ENCODE assay signal across 26 cellular contexts in genomic region chr10:13039761-13040160, GRCh38. TPM values are rescaled to one million over a fixed set of nuclear protein-coding genes. Genes with fewer than 3 reads are reported as not detected.
"Had no signal": no experiment of that assay in that cellular context is flagged by ENCODE, and none has a peak within 500 bp of the region (broad histone marks: within the 10 kb centered on the region; RNA-seq: fewer than 3 reads in every experiment).

No MANE protein-coding gene starts in this region.

- H3K27ac ChIP-seq: coronary artery, esophagus squamous epithelium, heart right ventricle, left lung, prostate gland, sigmoid colon, stomach, thyroid gland had no signal

- FAIRE-seq: endometrium, islet of Langerhans had no signal

- DNase-seq: dermis blood vessel endothelial cell; effector memory CD4-positive, alpha-beta T cell; erythroblast; esophagus squamous epithelium; foreskin melanocyte; glutamatergic neuron; heart right ventricle; hippocampal formation; left cardiac atrium; left lung; mammary epithelial cell; midbrain; naive thymus-derived CD4-positive, alpha-beta T cell; nucleus accumbens; right cardiac atrium; sigmoid colon; stimulated activated CD4-positive, alpha-beta T cell treated with anti-CD3 and anti-CD28 coated beads, Interleukin-2, amount 100 ng/mL, for 24 hours; stimulated activated CD4-positive, alpha-beta T cell treated with anti-CD3 and anti-CD28 coated beads, Interleukin-4, amount 100 ng/mL, for 24 hours; stimulated activated naive CD4-positive, alpha-beta T cell treated with Interleukin-2 at 50 U/mL for 16 hours; thyroid gland had no signal

- H3K4me3 ChIP-seq: coronary artery, esophagus squamous epithelium, heart right ventricle, left lung, prostate gland, sigmoid colon, stomach, thyroid gland had no signal

- H3K9me3 ChIP-seq: esophagus squamous epithelium, left lung, prostate gland, sigmoid colon, stomach, thyroid gland had no signal

- H3K4me1 ChIP-seq: esophagus squamous epithelium, heart right ventricle, left lung, prostate gland, sigmoid colon, stomach, thyroid gland had no signal

- H3K36me3 ChIP-seq: esophagus squamous epithelium, heart right ventricle, left lung, prostate gland, sigmoid colon, stomach, thyroid gland had no signal

- H3K27me3 ChIP-seq: esophagus squamous epithelium, left lung, sigmoid colon, thyroid gland had no signal

- ATAC-seq: heart right ventricle; left cardiac atrium; left lung; naive thymus-derived CD4-positive, alpha-beta T cell; right cardiac atrium; stimulated activated effector memory CD8-positive, alpha-beta T cell treated with anti-CD3 and anti-CD28 coated beads, Interleukin-12 subunit alpha, Interleukin-12 subunit beta, amount 100 ng/mL, for 72 hours had no signal

RNA-seq across cellular contexts. Expression of gene CCDC3, which starts 38.2 kb away (rescaled TPM):
- polyA plus RNA-seq: naive thymus-derived CD4-positive, alpha-beta T cell had no signal
